In the genomic region with DNA sequence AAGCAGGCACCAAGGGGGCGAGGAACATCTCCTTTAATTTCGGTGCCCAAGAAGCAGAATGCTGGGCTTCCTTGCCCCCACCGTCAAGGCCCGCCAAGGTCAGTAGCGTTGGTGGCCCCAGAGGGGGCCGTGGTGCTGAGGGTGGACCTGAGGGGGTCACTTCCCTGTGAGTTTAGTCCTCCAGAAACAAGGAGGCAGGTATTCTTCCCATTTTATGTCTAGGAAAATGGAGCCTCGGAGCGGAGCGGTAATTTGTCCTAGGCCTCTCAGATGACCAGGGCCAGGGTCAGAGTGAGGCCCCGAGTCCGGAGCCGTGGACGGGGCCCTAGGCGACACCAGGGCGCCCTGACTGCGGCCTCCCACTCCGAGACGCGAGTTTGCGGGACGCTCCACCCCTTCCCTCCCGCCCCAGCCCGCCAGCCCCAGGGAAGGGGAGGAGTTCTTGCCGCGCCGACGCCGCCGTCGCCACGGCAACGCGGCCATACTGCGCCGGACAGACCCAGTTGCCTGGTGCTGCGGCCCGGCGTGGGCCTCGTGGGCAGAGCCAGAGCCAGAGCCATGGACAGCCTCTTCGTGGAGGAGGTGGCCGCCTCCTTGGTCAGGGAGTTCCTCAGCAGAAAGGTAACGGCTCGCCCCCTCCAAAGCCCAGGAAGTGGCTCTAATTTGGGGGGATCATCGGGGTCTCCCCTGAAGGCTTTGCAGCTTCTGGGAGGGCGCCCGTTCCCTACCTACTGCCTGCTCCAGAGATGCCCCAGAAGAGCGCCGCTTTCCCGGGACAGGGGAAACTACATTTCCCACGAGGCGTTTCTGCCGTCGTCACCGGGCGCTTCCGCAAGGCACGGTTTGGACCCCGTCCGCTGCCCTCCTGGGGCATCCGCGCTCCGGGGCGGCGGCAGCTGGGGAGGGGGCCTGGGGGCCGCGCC, we compare ENCODE assay signal across 8 cellular contexts. TPM values are rescaled to one million over a fixed set of nuclear protein-coding genes. Genes with fewer than 3 reads are reported as not detected.
A peak's percentile ranks its signal among the peaks of the same experiment; 100 is the strongest.
DNase-seq lines count a peak whose midpoint lies in the region; ATAC-seq and TF ChIP-seq lines count a peak whose summit lies in the region.

A gene (plus strand): TSS at position 482 of the 923 bp plus-strand sequence. CDS start 77 bp downstream, at position 559.

- peaks cover 7% of the 10 kb centered on the region for H3K27me3 Mint-ChIP-seq in T-helper 17 cell

- no peaks in the 10 kb centered on the region for H3K9me3 ChIP-seq in MM.1S (replicated peaks; ENCODE audit: insufficient read depth, low read length)
- no peaks in the 10 kb centered on the region for H3K9me3 ChIP-seq in T-helper 17 cell (ENCODE audit: control insufficient read depth, low read length, poor library complexity, severe bottlenecking)
- H3K9me3 ChIP-seq in right atrium auricular region: no peaks in the 10 kb centered on the region
- H3K9me3 ChIP-seq in prostate gland: no peaks in the 10 kb centered on the region

- H3K27ac Mint-ChIP-seq in T-helper 17 cell: peak within 1 kb of the TSS; percentile 79

- TF ChIP-seq CTCF in MM.1S (IDR thresholded peaks at IDR 0.05; ENCODE audit: low read length) (no peak), right atrium auricular region (IDR thresholded peaks at IDR 0.05) (no peak), prostate gland (IDR thresholded peaks at IDR 0.05) (no peak)

- no peaks in the 10 kb centered on the region for H3K27me3 ChIP-seq in H7 (ENCODE audit: control insufficient read depth, insufficient read depth, low read length)
- no peaks in the 10 kb centered on the region for H3K27me3 ChIP-seq in MM.1S (replicated peaks; ENCODE audit: insufficient read depth, low read length)
- H3K27me3 ChIP-seq in right atrium auricular region: no peaks in the 10 kb centered on the region
- no peaks in the 10 kb centered on the region for H3K27me3 ChIP-seq in prostate gland (replicated peaks; ENCODE audit: insufficient read depth)

- H3K36me3 ChIP-seq in H7 (replicated peaks; ENCODE audit: control insufficient read depth, insufficient read depth, low read length): no peaks in the 10 kb centered on the region
- no peaks in the 10 kb centered on the region for H3K36me3 ChIP-seq in MM.1S (replicated peaks; ENCODE audit: insufficient read depth, low read length)
- no peaks in the 10 kb centered on the region for H3K36me3 ChIP-seq in right atrium auricular region
- H3K36me3 ChIP-seq in prostate gland: no peaks in the 10 kb centered on the region
- no peaks in the 10 kb centered on the region for H3K36me3 ChIP-seq in urinary bladder (ENCODE audit: insufficient read depth)

- H3K36me3 Mint-ChIP-seq in T-helper 17 cell (ENCODE audit: low read depth): no peaks in the 10 kb centered on the region

- peak within 1 kb of the TSS; percentile 94 for H3K4me3 Mint-ChIP-seq in T-helper 17 cell

- H4K20me1 ChIP-seq in MM.1S (ENCODE audit: insufficient read depth, low read length): no peaks in the 10 kb centered on the region

- H3K9ac ChIP-seq in MM.1S (ENCODE audit: low read length): peak within 1 kb of the TSS; percentile 86

- H3K27ac ChIP-seq in MM.1S (ENCODE audit: low read length) (peak within 1 kb of the TSS; percentile 43; the same call in 1 of the 2 replicates), angular gyrus (ENCODE audit: low read depth, low read length) (peak within 1 kb of the TSS; percentile 37), right atrium auricular region (peak within 1 kb of the TSS; percentile 79 to 92), prostate gland (peak within 1 kb of the TSS; percentile 66 to 83), urinary bladder (ENCODE audit: low read depth) (peak within 1 kb of the TSS; percentile 82)

- peaks cover 5% of the 10 kb centered on the region for H3K4me1 Mint-ChIP-seq in T-helper 17 cell

- no peaks in the 10 kb centered on the region for H3F3A ChIP-seq in MM.1S (ENCODE audit: insufficient read depth, low read length)

- no peaks in the 10 kb centered on the region for H3K4me1 ChIP-seq in MM.1S (ENCODE audit: low read length)
- H3K4me1 ChIP-seq in right atrium auricular region: peaks cover 0 to 15% of the 10 kb centered on the region in 2 donors
- no peaks in the 10 kb centered on the region for H3K4me1 ChIP-seq in prostate gland (replicated peaks)
- no peaks in the 10 kb centered on the region for H3K4me1 ChIP-seq in urinary bladder (ENCODE audit: insufficient read depth)

- peak; percentile 85 for DNase-seq in EH (ENCODE audit: low read depth)
- peak; percentile 97 for DNase-seq in H7
- peak; percentile 71 for DNase-seq in MM.1S
- DNase-seq in T-helper 17 cell: peak; percentile 45 to 46 (median 46)
- DNase-seq in right atrium auricular region (ENCODE audit: low spot score): peak; percentile 88
- peak; percentile 62 for DNase-seq in prostate gland (ENCODE audit: low spot score)

- ATAC-seq in T-helper 17 cell: peak; percentile 93

- peak within 1 kb of the TSS; percentile 68 for H3K4me3 ChIP-seq in H7 (ENCODE audit: insufficient read depth, low read depth, low read length)
- H3K4me3 ChIP-seq in MM.1S (ENCODE audit: low read length): peak within 1 kb of the TSS; percentile 89
- peak within 1 kb of the TSS; percentile 68 to 69 for H3K4me3 ChIP-seq in right atrium auricular region
- peak within 1 kb of the TSS; percentile 68 to 78 for H3K4me3 ChIP-seq in prostate gland
- H3K4me3 ChIP-seq in urinary bladder (ENCODE audit: low read depth, low read length): peak within 1 kb of the TSS; percentile 93

- H3K79me2 ChIP-seq in MM.1S (ENCODE audit: low read length): no peaks in the 10 kb centered on the region

- WGBS in prostate gland: 8% methylated on average over 58 of the region's 66 CpGs
- WGBS in urinary bladder: 6% methylated on average over 65 of the region's 66 CpGs

- no peak for TF ChIP-seq POLR2A in prostate gland (IDR thresholded peaks at IDR 0.05)

- intact Hi-C loops in prostate gland (cut with DNase I): no loop called here

- H2AFZ ChIP-seq in MM.1S (ENCODE audit: low read length): peak within 1 kb of the TSS; percentile 94

- peak within 1 kb of the TSS; percentile 92 for H3K4me2 ChIP-seq in MM.1S (ENCODE audit: low read depth, low read length)

- H3K9me2 ChIP-seq in MM.1S (replicated peaks; ENCODE audit: insufficient read depth, low read length): no peaks in the 10 kb centered on the region

RNA-seq across cellular contexts. Expression of the gene that starts here (rescaled TPM):
- total RNA-seq in H7 (2014; rRNA removed; shearing (Covaris generic)): 1.4 and 2.0 TPM in 2 replicates
- 1 to 10 TPM; 1.6 to 1.8 TPM for total RNA-seq in T-helper 17 cell
- total RNA-seq in right atrium auricular region: 1 to 10 TPM; 5.4 to 8.8 TPM
- 10 to 100 TPM in 1 of 2 donors, 1 to 10 TPM in 1; 8.1 to 31.9 TPM for total RNA-seq in prostate gland
- 12.8 TPM for total RNA-seq in urinary bladder
- 5.6 TPM for polyA plus RNA-seq in urinary bladder

Comparison
In these comparisons a context has a peak if more than half of its experiments do, and no peak if none do; other contexts are left out.
1. Peak in every context shown above with its lines: DNase-seq, ATAC-seq, H3K4me3 ChIP-seq and H3K27ac ChIP-seq.
2. DNase-seq: peak in every context shown above with its lines; median percentile 97 in H7; 88 in right atrium auricular region; 85 in EH; 71 in MM.1S; 62 in prostate gland; 46 in T-helper 17 cell.